Comparison of ENCODE assay signal across 15 cellular contexts in genomic region chr1:91689586-91690481, GRCh38.
DNase-seq lines count a peak whose midpoint lies in the region; ATAC-seq and TF ChIP-seq lines count a peak whose summit lies in the region.
"Had no signal": no experiment of that assay in that cellular context is flagged by ENCODE, and none has a peak within 500 bp of the region (broad histone marks: within the 10 kb centered on the region; RNA-seq: fewer than 3 reads in every experiment).

No MANE protein-coding gene starts in this region.

- ATAC-seq in body of pancreas = no peak
- ATAC-seq in GM21786 (IDR thresholded peaks at IDR 0.05; ENCODE audit: unreplicated experiment) = no peak

- no peak for TF ChIP-seq POLR2A in body of pancreas (IDR thresholded peaks at IDR 0.05)

- DNase-seq in ELF-1 (ENCODE audit: low read depth, low spot score) (peak; percentile 10), body of pancreas (peak in 3 of 4 donors; percentile 13 to 36 (median 21)), immature natural killer cell (no peak), pulmonary artery endothelial cell (ENCODE audit: low read depth, low spot score) (peak; percentile 52), MV-4-11 (lab: John Stamatoyannopoulos, UW) (no peak), T1000 (lab: John Stamatoyannopoulos, UW) (no peak), iPS-NIHi11 (ENCODE audit: low spot score) (no peak)
- DNase-seq: activated CD4-positive, alpha-beta T cell treated with anti-CD3 and anti-CD28 coated beads for 4 hours; Kasumi-1; NCI-H187 had no signal

- no peaks in the 10 kb centered on the region for H3K36me3 ChIP-seq in body of pancreas (replicated peaks in 1 of 2; ENCODE audit: insufficient read depth in 1 of 2, low read depth in 2 of 2)
- H3K36me3 ChIP-seq: HAP-1 had no signal

- no peak for TF ChIP-seq CTCF in body of pancreas (IDR thresholded peaks at IDR 0.05)

- no peak overlapping the region for H3K4me3 ChIP-seq in body of pancreas
- H3K4me3 ChIP-seq: HAP-1 had no signal

- 73 to 76% methylated on average over 12 of the region's 12 CpGs for WGBS in body of pancreas, 2 donors

- intact Hi-C loops in body of pancreas (cut with DNase I) = no loop called here

- peak overlapping the region in 3 of 4 donors; percentile 25 to 66 (median 36) for H3K27ac ChIP-seq in body of pancreas

- no peaks in the 10 kb centered on the region for H3K9me3 Mint-ChIP-seq in immature natural killer cell
- H3K9me3 Mint-ChIP-seq: activated T-helper 1 cell treated with anti-CD3 and anti-CD28 coated beads, Interleukin-12 subunit alpha, Interleukin-12 subunit beta, Interleukin-2, Interleukin-4 antibody, amounts not matched to agents 30 ng/mL and 10 ng/mL and 1 ng/mL, durations not matched to agents 14 hours and 24 hours and 36 hours; neural crest cell; T-helper 1 cell treated with Interleukin-12 subunit alpha and Interleukin-12 subunit beta and Interleukin-4 antibody, amounts not matched to agents 30 μg/mL and 1 μg/mL, for 36 hours had no signal

- no peaks in the 10 kb centered on the region for H3K9me3 ChIP-seq in body of pancreas
- H3K9me3 ChIP-seq: HAP-1 had no signal

- peaks cover 75 to 92% (median 81%) of the 10 kb centered on the region in 3 donors for H3K36me3 Mint-ChIP-seq in immature natural killer cell

- H3K4me1 ChIP-seq in body of pancreas = peaks cover 30% of the 10 kb centered on the region

- H3K27me3 ChIP-seq in body of pancreas = no peaks in the 10 kb centered on the region

- H3K27ac Mint-ChIP-seq in immature natural killer cell = peak overlapping the region in 5 of 6 donors; percentile 72 to 95 (median 89)
- H3K27ac Mint-ChIP-seq: activated T-helper 1 cell treated with anti-CD3 and anti-CD28 coated beads, Interleukin-12 subunit alpha, Interleukin-12 subunit beta, Interleukin-2, Interleukin-4 antibody, amounts not matched to agents 30 ng/mL and 10 ng/mL and 1 ng/mL, durations not matched to agents 14 hours and 24 hours and 36 hours; T-helper 1 cell treated with Interleukin-12 subunit alpha and Interleukin-12 subunit beta and Interleukin-4 antibody, amounts not matched to agents 30 μg/mL and 1 μg/mL, for 36 hours had no signal

- peaks cover 12 to 45% (median 26%) of the 10 kb centered on the region in 3 donors for H3K27me3 Mint-ChIP-seq in immature natural killer cell (ENCODE audit: low read depth in 3 of 3)

- no peak overlapping the region for H3K4me3 Mint-ChIP-seq in immature natural killer cell
- H3K4me3 Mint-ChIP-seq: activated T-helper 1 cell treated with anti-CD3 and anti-CD28 coated beads, Interleukin-12 subunit alpha, Interleukin-12 subunit beta, Interleukin-2, Interleukin-4 antibody, amounts not matched to agents 30 ng/mL and 10 ng/mL and 1 ng/mL, durations not matched to agents 14 hours and 24 hours and 36 hours; neural crest cell; T-helper 1 cell treated with Interleukin-12 subunit alpha and Interleukin-12 subunit beta and Interleukin-4 antibody, amounts not matched to agents 30 μg/mL and 1 μg/mL, for 36 hours had no signal

- H3K4me1 Mint-ChIP-seq in immature natural killer cell = peaks cover 89 to 100% of the 10 kb centered on the region in 2 donors

Comparison
In these comparisons a context has a peak if more than half of its experiments do, and no peak if none do; other contexts are left out.
1. DNase-seq: peak in ELF-1 (single experiment), body of pancreas (3 of 4) and pulmonary artery endothelial cell (single experiment); none in immature natural killer cell (0 of 3), MV-4-11 (single experiment), T1000 (single experiment) and iPS-NIHi11 (single experiment).